8 cellular contexts compared by ENCODE assay signal in the genomic region with DNA sequence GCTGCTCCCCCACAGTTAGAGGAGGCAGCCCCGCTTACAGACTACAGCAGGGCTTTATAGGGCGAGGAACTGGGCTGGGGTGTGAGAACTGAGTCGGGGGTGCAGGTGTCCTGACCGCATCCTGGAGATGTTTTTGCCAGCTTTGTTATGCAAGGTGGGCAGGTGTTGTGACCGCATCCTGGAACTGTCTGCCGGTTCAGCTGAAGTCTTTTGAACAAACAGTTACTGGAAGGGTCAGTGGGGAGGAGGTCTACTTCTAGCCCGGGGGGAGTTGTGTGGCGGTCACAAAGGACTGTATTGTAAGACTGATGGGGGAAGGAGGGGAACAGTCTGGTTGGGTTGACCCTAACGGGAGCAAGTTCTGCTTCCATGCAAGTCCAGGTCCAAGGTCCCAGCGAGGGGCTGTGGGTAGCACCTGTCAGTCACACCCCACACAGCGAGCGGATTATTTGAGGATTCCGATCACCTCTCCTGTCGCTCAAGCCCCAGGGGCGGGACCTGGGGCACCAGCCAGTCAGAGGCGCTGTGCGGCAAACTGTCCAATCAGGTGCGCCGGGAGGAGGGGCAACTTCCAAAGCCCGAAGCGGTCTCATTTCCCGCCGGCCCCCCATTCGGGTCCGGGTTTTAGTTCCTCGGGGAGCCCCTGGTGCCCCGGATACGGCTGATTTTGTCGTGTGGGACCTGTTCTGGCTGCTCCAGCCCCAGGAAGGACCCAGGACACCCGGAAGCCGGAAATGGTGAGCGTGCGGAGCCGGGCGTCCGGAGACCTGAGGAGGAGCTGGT. TPM values are rescaled to one million over a fixed set of nuclear protein-coding genes. Genes with fewer than 3 reads are reported as not detected.
A peak's percentile ranks its signal among the peaks of the same experiment; 100 is the strongest.
DNase-seq lines count a peak whose midpoint lies in the region; ATAC-seq and TF ChIP-seq lines count a peak whose summit lies in the region.

A gene (plus strand): TSS at position 610 of the 783 bp plus-strand sequence. CDS start 125 bp downstream, at position 735.

- no peaks in the 10 kb centered on the region for H3K27me3 Mint-ChIP-seq in dendritic cell treated with granulocyte-macrophage colony-stimulating factor and Interleukin-4, amounts not matched to agents 40 ng/mL and 50 ng/mL, for 4 days

- peak within 1 kb of the TSS; percentile 90 for H3K4me3 ChIP-seq in left lung

- H3K4me3 Mint-ChIP-seq in dendritic cell treated with granulocyte-macrophage colony-stimulating factor and Interleukin-4, amounts not matched to agents 40 ng/mL and 50 ng/mL, for 4 days: peak within 1 kb of the TSS; percentile 96

- ATAC-seq in GM19397 (IDR thresholded peaks at IDR 0.05; ENCODE audit: unreplicated experiment) (peak; percentile 63), HG03565 (IDR thresholded peaks at IDR 0.05; ENCODE audit: unreplicated experiment) (peak; percentile 58), left lung (peak; percentile 86)

- no peaks in the 10 kb centered on the region for H3K27me3 ChIP-seq in left lung

- no peak for TF ChIP-seq CTCF in left lung (IDR thresholded peaks at IDR 0.05)

- peak; percentile 97 for DNase-seq in CD1c-positive myeloid dendritic cell (ENCODE audit: extremely low spot score)
- DNase-seq in NCI-H748 treated with DMSO at 0.1 percent for 48 hours (lab: John Stamatoyannopoulos, UW): peak; percentile 84
- DNase-seq in activated CD4-positive, alpha-beta T cell treated with anti-CD3 and anti-CD28 coated beads, Interleukin-2, amount 50 U/mL, for 1 hour: peak; percentile 90
- peak; percentile 95 to 96 for DNase-seq in left lung
- peak; percentile 89 for DNase-seq in stimulated activated CD4-positive, alpha-beta T cell treated with anti-CD3 and anti-CD28 coated beads, Interleukin-2, amount 100 ng/mL, for 4 hours (ENCODE audit: low read depth)

- peaks cover 0 to 14% of the 10 kb centered on the region in 2 donors for H3K36me3 ChIP-seq in left lung

- intact Hi-C loops in dendritic cell treated with granulocyte-macrophage colony-stimulating factor and Interleukin-4, amounts not matched to agents 40 ng/mL and 50 ng/mL, for 4 days (cut with micrococcal nuclease): loop anchor here (10.0 kb wide), 1 partner anchor 286 kb away; no protein-coding TSS in a partner anchor
- intact Hi-C loops in left lung (cut with DNase I): no loop called here

- H3K9me3 ChIP-seq in left lung: peaks cover 0 to 4% of the 10 kb centered on the region in 2 donors

- peak within 1 kb of the TSS; percentile 97 for H3K27ac Mint-ChIP-seq in dendritic cell treated with granulocyte-macrophage colony-stimulating factor and Interleukin-4, amounts not matched to agents 40 ng/mL and 50 ng/mL, for 4 days

- H3K4me1 Mint-ChIP-seq in dendritic cell treated with granulocyte-macrophage colony-stimulating factor and Interleukin-4, amounts not matched to agents 40 ng/mL and 50 ng/mL, for 4 days (ENCODE audit: low read depth): peaks cover 26% of the 10 kb centered on the region

- H3K4me1 ChIP-seq in left lung: peaks cover 10 to 31% of the 10 kb centered on the region in 2 donors

- H3K27ac ChIP-seq in left lung: peak within 1 kb of the TSS; percentile 82 to 95

- H3K36me3 Mint-ChIP-seq in dendritic cell treated with granulocyte-macrophage colony-stimulating factor and Interleukin-4, amounts not matched to agents 40 ng/mL and 50 ng/mL, for 4 days (ENCODE audit: low read depth): peaks cover 49% of the 10 kb centered on the region

- peaks cover 15% of the 10 kb centered on the region for H3K9me3 Mint-ChIP-seq in dendritic cell treated with granulocyte-macrophage colony-stimulating factor and Interleukin-4, amounts not matched to agents 40 ng/mL and 50 ng/mL, for 4 days

RNA-seq across cellular contexts. Expression of the gene that starts here (rescaled TPM):
- total RNA-seq in left lung: 10 to 100 TPM in 1 of 2 donors, 1 to 10 TPM in 1; 9.7 to 13.6 TPM

Comparison
In these comparisons a context has a peak if more than half of its experiments do, and no peak if none do; other contexts are left out.
1. Peak in every context shown above with its lines: DNase-seq, ATAC-seq, H3K4me3 ChIP-seq and H3K27ac ChIP-seq.